In the genomic region with DNA sequence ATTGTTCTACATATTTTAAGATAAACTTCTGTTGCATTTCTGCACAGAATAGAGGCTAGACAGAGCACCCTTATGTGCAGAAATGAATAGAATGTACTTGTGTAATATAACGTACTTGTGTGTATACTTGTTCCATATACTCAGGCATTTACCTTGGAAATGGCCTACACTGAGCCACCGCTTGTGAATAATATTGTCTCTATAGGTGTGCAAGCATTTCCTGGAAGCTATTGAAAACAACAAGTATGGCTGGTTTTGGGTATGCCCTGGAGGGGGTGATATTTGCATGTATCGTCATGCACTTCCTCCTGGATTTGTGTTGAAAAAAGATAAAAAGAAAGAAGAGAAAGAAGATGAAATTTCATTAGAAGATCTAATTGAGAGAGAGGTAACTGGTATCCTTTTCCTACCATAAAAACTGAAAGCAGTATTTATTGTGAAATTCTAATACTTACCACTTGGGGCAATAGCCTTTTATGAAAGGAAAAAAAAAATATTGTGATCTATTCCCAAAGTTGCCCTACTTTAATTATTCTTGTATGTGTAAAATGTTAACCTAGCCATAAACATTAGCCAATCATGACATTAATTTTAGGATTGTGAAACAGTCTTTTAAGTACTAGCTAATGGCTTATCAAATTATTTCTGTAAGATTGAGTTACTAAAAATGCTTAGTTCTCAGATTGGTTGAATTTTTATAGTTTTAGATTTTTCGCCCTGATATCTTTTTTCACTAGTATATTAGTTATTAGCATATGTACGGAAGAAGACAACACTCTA, we compare ENCODE assay signal across 8 cellular contexts. TPM values are rescaled to one million over a fixed set of nuclear protein-coding genes. Genes with fewer than 3 reads are reported as not detected.
DNase-seq lines count a peak whose midpoint lies in the region; ATAC-seq and TF ChIP-seq lines count a peak whose summit lies in the region.

No MANE protein-coding gene starts in this region.

- POLR2A ChIA-PET in HCT116 (lab: Charles Lee) = no interaction called here

- peaks cover 53 to 61% of the 10 kb centered on the region in 2 experiments for H3K36me3 ChIP-seq in HCT116 (ENCODE audit: control insufficient read depth in 1 of 2, insufficient read depth in 2 of 2, low read length in 2 of 2)
- peaks cover 0 to 41% of the 10 kb centered on the region in 2 donors for H3K36me3 ChIP-seq in body of pancreas (replicated peaks in 1 of 2; ENCODE audit: insufficient read depth in 1 of 2, low read depth in 2 of 2)
- peaks cover under 1 to 60% (median 28%) of the 10 kb centered on the region in 4 donors for H3K36me3 ChIP-seq in right lobe of liver

- H4K20me1 ChIP-seq in HCT116 (ENCODE audit: insufficient read depth) = peaks cover 7% of the 10 kb centered on the region; the same call in 1 of the 2 replicates

- RAD21 ChIA-PET in HCT116 (lab: Charles Lee; ENCODE audit: low non-redundant PET in 1 of 2, low total read pairs in 2 of 2, uncharacterized antibody in 2 of 2, unreplicated experiment in 2 of 2) = interaction anchor here in 1 of 2 experiments (0.5 kb wide), 1 partner anchor 146 kb away, joined by 3 read pairs; no protein-coding TSS in a partner anchor

- no peak overlapping the region for H3K9ac ChIP-seq in HCT116 (ENCODE audit: low read length)

- no peaks in the 10 kb centered on the region for H3K9me2 ChIP-seq in HCT116 (ENCODE audit: insufficient read depth)

- TF ChIP-seq POLR2A in HCT116 (IDR thresholded peaks at IDR 0.05; ENCODE audit: borderline replicate concordance, extremely low read depth, insufficient read depth, insufficient read length) (no peak), body of pancreas (IDR thresholded peaks at IDR 0.05) (no peak), right lobe of liver (IDR thresholded peaks at IDR 0.05) (no peak)

- H3K27me3 ChIP-seq in HCT116 (ENCODE audit: insufficient read depth, low read length) = no peaks in the 10 kb centered on the region
- H3K27me3 ChIP-seq in body of pancreas = no peaks in the 10 kb centered on the region
- H3K27me3 ChIP-seq in right lobe of liver = no peaks in the 10 kb centered on the region

- H3K4me2 ChIP-seq in HCT116 (ENCODE audit: low read length) = no peak overlapping the region

- peaks cover 72% of the 10 kb centered on the region for H3K79me2 ChIP-seq in HCT116 (ENCODE audit: insufficient read depth, low read length)

- DNase-seq in NCI-H510A treated with DMSO at 0.1 percent for 48 hours (lab: John Stamatoyannopoulos, UW) = peak; percentile 12
- no peak for DNase-seq in NCI-H510A (lab: John Stamatoyannopoulos, UW)
- no peak for DNase-seq in HCT116 (ENCODE audit: low read depth, low spot score)
- peak; percentile 13 for DNase-seq in NCI-H2196 treated with DMSO at 0.1 percent for 48 hours (lab: John Stamatoyannopoulos, UW; ENCODE audit: unreplicated experiment)
- DNase-seq in body of pancreas = no peak
- no peak for DNase-seq in right lobe of liver
- DNase-seq in OCI-M2 (lab: John Stamatoyannopoulos, UW; ENCODE audit: unreplicated experiment) = no peak

- no TSS peak for BruUV-seq in HCT116 (replicated peaks; lab: Mats Ljungman, UMichigan)

- TF ChIP-seq CTCF in HCT116 (IDR thresholded peaks at IDR 0.05 in 2 of 3, conservative IDR thresholded peaks at IDR 0.05 in 1 of 3; ENCODE audit: borderline replicate concordance in 1 of 3, insufficient read depth in 1 of 3, low read depth in 2 of 3, low read length in 2 of 3) (peak; percentile 32 to 60 (median 56); a peak in 4 of 6 replicates), body of pancreas (IDR thresholded peaks at IDR 0.05) (peak in 6 of 7 experiments; percentile 47 to 72 (median 60)), right lobe of liver (IDR thresholded peaks at IDR 0.05) (peak; percentile 55 to 69 (median 59))

- intact Hi-C loops in HCT116 (cut with micrococcal nuclease) (loop anchor here (1.0 to 2.0 kb wide), 2 partner anchors 137 to 277 kb away; no protein-coding TSS in a partner anchor), body of pancreas (cut with DNase I) (no loop called here), right lobe of liver (cut with DNase I) (loop anchor here (10.0 kb wide), 1 partner anchor 141 kb away; no protein-coding TSS in a partner anchor)

- 55 to 70% methylated on average over 5 of the region's 5 CpGs for WGBS in body of pancreas, 2 donors
- 56% methylated on average over 5 of the region's 5 CpGs for WGBS in right lobe of liver (ENCODE audit: insufficient coverage, low coverage, low lambda C conversion rate, missing lambda C conversion rate)

- H3K4me3 ChIP-seq in HCT116 (replicated peaks in 1 of 2; ENCODE audit: low read depth in 1 of 2, low read length in 2 of 2) (no peak overlapping the region), body of pancreas (no peak overlapping the region), right lobe of liver (no peak overlapping the region)

- H3K9me3 ChIP-seq in HCT116 (ENCODE audit: control insufficient read depth in 1 of 2, insufficient read depth in 1 of 2, low read depth in 1 of 2, low read length in 2 of 2) (no peaks in the 10 kb centered on the region), body of pancreas (no peaks in the 10 kb centered on the region), right lobe of liver (no peaks in the 10 kb centered on the region)

- H3K27ac ChIP-seq in HCT116 (ENCODE audit: low read depth, low read length) = no peak overlapping the region
- H3K27ac ChIP-seq in body of pancreas = no peak overlapping the region
- no peak overlapping the region for H3K27ac ChIP-seq in right lobe of liver

- H3K4me1 ChIP-seq in HCT116 (ENCODE audit: control insufficient read depth in 1 of 2, insufficient read depth in 2 of 2, low read length in 2 of 2) (no peaks in the 10 kb centered on the region), body of pancreas (no peaks in the 10 kb centered on the region), right lobe of liver (no peaks in the 10 kb centered on the region)

- peak; percentile 67 for TF ChIP-seq RAD21 in HCT116 (IDR thresholded peaks at IDR 0.05; ENCODE audit: low read depth)

- CTCF ChIA-PET in HCT116 (lab: Charles Lee) = interaction anchor here (0.6 to 3.3 kb wide), 5 partner anchors 12 to 1896 kb away, joined by 3 to 33 read pairs (median 4); no protein-coding TSS in a partner anchor

- ATAC-seq in HCT116 = peak; percentile 61
- ATAC-seq in body of pancreas = peak; percentile 70
- ATAC-seq in right lobe of liver = peak; percentile 41 to 88 (median 73)
- no peak for ATAC-seq in HG03025 (IDR thresholded peaks at IDR 0.05; ENCODE audit: low FRiP score, unreplicated experiment)

- no peak overlapping the region for H2AFZ ChIP-seq in HCT116 (ENCODE audit: low read depth, low read length, poor library complexity, severe bottlenecking)

TF ChIP-seq in HCT116, 20 proteins besides CTCF, POLR2A, EP300 and RAD21:
- TF ChIP-seq CEBPB (IDR thresholded peaks at IDR 0.05; ENCODE audit: low read depth) = peak; percentile 39; the same call in 1 of the 2 replicates
- no peak for TF ChIP-seq POLR2AphosphoS5 (IDR thresholded peaks at IDR 0.05; ENCODE audit: low read depth, low read length)
- TF ChIP-seq SP1 (IDR thresholded peaks at IDR 0.05; ENCODE audit: low read depth) = no peak

RNA-seq across cellular contexts. Expression of a gene that starts 18.0 kb away (rescaled TPM):
- total RNA-seq in HCT116 (2021; ENCODE audit: unreplicated experiment) = 75.2 TPM
- 35.3 and 46.9 TPM in 2 replicates for polyA plus RNA-seq in HCT116 (2012)
- total RNA-seq in body of pancreas = 10 to 100 TPM; 26.4 to 55.8 TPM
- 10 to 100 TPM; 20.7 to 41.2 (median 30.5) TPM for total RNA-seq in right lobe of liver

Comparison
In these comparisons a context has a peak if more than half of its experiments do, and no peak if none do; other contexts are left out.
1. DNase-seq: peak in NCI-H510A treated with DMSO at 0.1 percent for 48 hours (single experiment) and NCI-H2196 treated with DMSO at 0.1 percent for 48 hours (single experiment); none in NCI-H510A (single experiment), HCT116 (single experiment), body of pancreas (0 of 4), right lobe of liver (0 of 3) and OCI-M2 (single experiment).
2. Peak in every context shown above with its lines, with median percentiles within 50 percentile points of each other: CTCF ChIP-seq.